In genomic region chr3:12965999-12966846, GRCh38 we compare ENCODE assay signal across 9 cellular contexts.
DNase-seq lines count a peak whose midpoint lies in the region; ATAC-seq, FAIRE-seq and TF ChIP-seq lines count a peak whose summit lies in the region.
"Had no signal": no experiment of that assay in that cellular context is flagged by ENCODE, and none has a peak within 500 bp of the region (broad histone marks: within the 10 kb centered on the region; RNA-seq: fewer than 3 reads in every experiment).

No MANE protein-coding gene starts in this region.

- H3K27ac Mint-ChIP-seq in WTC11, result no peak overlapping the region

- in situ Hi-C loops in GM13976 (cut with MboI; ENCODE audit: low sequenced_read_pairs, unreplicated experiment), result no loop called here

- H3K9ac ChIP-seq in skeletal muscle tissue (ENCODE audit: low read depth in 1 of 3, low read length in 3 of 3), result peak overlapping the region; percentile 84 to 87 (median 85)

- H3K4me1 ChIP-seq in right atrium auricular region (peaks cover 0 to 92% of the 10 kb centered on the region in 2 donors), skeletal muscle tissue (ENCODE audit: control insufficient read depth in 3 of 3, insufficient read depth in 3 of 3, low read length in 3 of 3) (peaks cover 90 to 95% (median 92%) of the 10 kb centered on the region in 3 donors)

- H3K9me3 ChIP-seq in right atrium auricular region (no peaks in the 10 kb centered on the region), skeletal muscle tissue (ENCODE audit: control insufficient read depth in 3 of 3, low read length in 3 of 3) (no peaks in the 10 kb centered on the region)

- H3K9me3 Mint-ChIP-seq in WTC11, result no peaks in the 10 kb centered on the region

- peaks cover 35% of the 10 kb centered on the region for H3K4me1 Mint-ChIP-seq in WTC11

- CTCF ChIA-PET in WTC11 (lab: Charles Lee), result interaction anchor here (1.1 to 4.1 kb wide), 10 partner anchors 15 to 98 kb away, joined by 3 to 27 read pairs (median 7); no protein-coding TSS in a partner anchor

- no peak for TF ChIP-seq CTCF in HFF-Myc (IDR thresholded peaks at IDR 0.05; ENCODE audit: low read depth, low read length, missing control alignments)
- no peak for TF ChIP-seq CTCF in WTC11 (IDR thresholded peaks at IDR 0.05)
- no peak for TF ChIP-seq CTCF in right atrium auricular region (IDR thresholded peaks at IDR 0.05)
- TF ChIP-seq CTCF in GM13976 (IDR thresholded peaks at IDR 0.05; ENCODE audit: borderline replicate concordance, control extremely low read depth, extremely low read depth, insufficient read depth, missing control alignments), result no peak
- TF ChIP-seq CTCF in D721Med (IDR thresholded peaks at IDR 0.05; ENCODE audit: insufficient read depth, missing control alignments), result no peak

- POLR2A ChIA-PET in WTC11 (lab: Charles Lee), result interaction anchor here (0.6 kb wide), 1 partner anchor 288 kb away, joined by 4 read pairs; no protein-coding TSS in a partner anchor

- H3K27ac ChIP-seq in right atrium auricular region (peak overlapping the region; percentile 86 to 87), skeletal muscle tissue (ENCODE audit: low read depth, low read length) (peak overlapping the region; percentile 68)

- H3K36me3 ChIP-seq in right atrium auricular region (no peaks in the 10 kb centered on the region), skeletal muscle tissue (ENCODE audit: control insufficient read depth in 3 of 3, insufficient read depth in 3 of 3, low read length in 3 of 3) (peaks cover 0 to 2% (median 0%) of the 10 kb centered on the region in 3 donors)

- H3K36me3 Mint-ChIP-seq in WTC11, result no peaks in the 10 kb centered on the region

- FAIRE-seq in D721Med (lab: Jason Lieb, UNC), result no peak

- H3K27me3 ChIP-seq in right atrium auricular region, result no peaks in the 10 kb centered on the region
- no peaks in the 10 kb centered on the region for H3K27me3 ChIP-seq in skeletal muscle tissue (ENCODE audit: control insufficient read depth in 3 of 3, insufficient read depth in 3 of 3, low read length in 3 of 3)

- ATAC-seq in WTC11 (no peak), HG03378 (IDR thresholded peaks at IDR 0.05; ENCODE audit: unreplicated experiment) (no peak), GM21423 (IDR thresholded peaks at IDR 0.05; ENCODE audit: unreplicated experiment) (no peak)

- H3K4me3 ChIP-seq in HFF-Myc (replicated peaks; ENCODE audit: low read depth, low read length) (peak overlapping the region; percentile 78), right atrium auricular region (peak overlapping the region; percentile 68 to 88), skeletal muscle tissue (ENCODE audit: low read length in 3 of 3) (peak overlapping the region; percentile 76 to 90 (median 82))

- H3K27me3 Mint-ChIP-seq in WTC11 (ENCODE audit: low read depth), result peaks cover 25% of the 10 kb centered on the region

- H3K4me3 Mint-ChIP-seq in WTC11, result peak overlapping the region; percentile 83

- DNase-seq in HFF-Myc (ENCODE audit: extremely low read depth, low read depth) (no peak), WTC11 (ENCODE audit: low spot score) (no peak), right atrium auricular region (ENCODE audit: low spot score) (no peak), GM13976 (ENCODE audit: low spot score) (no peak), D721Med (ENCODE audit: insufficient read length, low spot score) (no peak)
- DNase-seq: cortex of kidney had no signal

TF ChIP-seq in WTC11, 78 proteins besides CTCF, POLR2A, EP300 and RAD21:
- TF ChIP-seq ZMAT4 (CRISPR knock-in tag; IDR thresholded peaks at IDR 0.05), result no peak
- no peak for TF ChIP-seq GRHL2 (CRISPR knock-in tag; IDR thresholded peaks at IDR 0.05; ENCODE audit: insufficient replicate concordance, severe bottlenecking)
- TF ChIP-seq, protein P1, sequence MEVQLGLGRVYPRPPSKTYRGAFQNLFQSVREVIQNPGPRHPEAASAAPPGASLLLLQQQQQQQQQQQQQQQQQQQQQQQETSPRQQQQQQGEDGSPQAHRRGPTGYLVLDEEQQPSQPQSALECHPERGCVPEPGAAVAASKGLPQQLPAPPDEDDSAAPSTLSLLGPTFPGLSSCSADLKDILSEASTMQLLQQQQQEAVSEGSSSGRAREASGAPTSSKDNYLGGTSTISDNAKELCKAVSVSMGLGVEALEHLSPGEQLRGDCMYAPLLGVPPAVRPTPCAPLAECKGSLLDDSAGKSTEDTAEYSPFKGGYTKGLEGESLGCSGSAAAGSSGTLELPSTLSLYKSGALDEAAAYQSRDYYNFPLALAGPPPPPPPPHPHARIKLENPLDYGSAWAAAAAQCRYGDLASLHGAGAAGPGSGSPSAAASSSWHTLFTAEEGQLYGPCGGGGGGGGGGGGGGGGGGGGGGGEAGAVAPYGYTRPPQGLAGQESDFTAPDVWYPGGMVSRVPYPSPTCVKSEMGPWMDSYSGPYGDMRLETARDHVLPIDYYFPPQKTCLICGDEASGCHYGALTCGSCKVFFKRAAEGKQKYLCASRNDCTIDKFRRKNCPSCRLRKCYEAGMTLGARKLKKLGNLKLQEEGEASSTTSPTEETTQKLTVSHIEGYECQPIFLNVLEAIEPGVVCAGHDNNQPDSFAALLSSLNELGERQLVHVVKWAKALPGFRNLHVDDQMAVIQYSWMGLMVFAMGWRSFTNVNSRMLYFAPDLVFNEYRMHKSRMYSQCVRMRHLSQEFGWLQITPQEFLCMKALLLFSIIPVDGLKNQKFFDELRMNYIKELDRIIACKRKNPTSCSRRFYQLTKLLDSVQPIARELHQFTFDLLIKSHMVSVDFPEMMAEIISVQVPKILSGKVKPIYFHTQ (CRISPR knock-in tag; IDR thresholded peaks at IDR 0.05), result no peak
- TF ChIP-seq E2F5 (CRISPR knock-in tag; IDR thresholded peaks at IDR 0.05), result no peak
- no peak for TF ChIP-seq NR1H2 (CRISPR knock-in tag; IDR thresholded peaks at IDR 0.05)
